15 cellular contexts compared by ENCODE assay signal in the genomic region with DNA sequence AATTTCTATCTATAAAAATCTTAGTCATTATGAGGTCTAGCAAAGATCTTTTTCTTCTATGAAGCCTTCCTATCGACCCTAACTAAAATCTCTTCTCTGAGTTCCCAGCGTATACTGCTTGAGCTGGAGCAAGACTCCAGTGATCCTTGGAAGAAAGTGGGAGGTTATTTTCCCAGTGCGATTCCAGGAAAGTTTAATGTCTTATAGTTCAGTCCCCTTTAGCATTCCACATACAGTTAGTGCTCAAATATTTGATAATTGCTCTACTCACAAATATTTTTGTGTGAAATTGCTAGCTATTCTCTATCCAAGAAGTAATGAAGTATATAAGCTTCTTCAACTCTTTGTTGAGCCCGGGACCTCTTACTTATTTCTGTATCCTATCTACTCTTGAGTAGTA. TPM values are rescaled to one million over a fixed set of nuclear protein-coding genes. Genes with fewer than 3 reads are reported as not detected.
DNase-seq lines count a peak whose midpoint lies in the region; ATAC-seq and TF ChIP-seq lines count a peak whose summit lies in the region.
"Had no signal": no experiment of that assay in that cellular context is flagged by ENCODE, and none has a peak within 500 bp of the region (broad histone marks: within the 10 kb centered on the region; RNA-seq: fewer than 3 reads in every experiment).

No MANE protein-coding gene starts in this region.

- H3K9me3 ChIP-seq in CD4-positive, alpha-beta T cell (ENCODE audit: control insufficient read depth, low read length): no peaks in the 10 kb centered on the region
- H3K9me3 ChIP-seq in T-helper 17 cell (ENCODE audit: control insufficient read depth, low read length, poor library complexity, severe bottlenecking) (no peaks in the 10 kb centered on the region), gastrocnemius medialis (no peaks in the 10 kb centered on the region)
- H3K9me3 ChIP-seq: Caco-2 had no signal

- TF ChIP-seq POLR2A in gastrocnemius medialis (IDR thresholded peaks at IDR 0.05): no peak

- no peaks in the 10 kb centered on the region for H3K27me3 Mint-ChIP-seq in CD4-positive, alpha-beta T cell
- H3K27me3 Mint-ChIP-seq in T-helper 17 cell: no peaks in the 10 kb centered on the region
- no peaks in the 10 kb centered on the region for H3K27me3 Mint-ChIP-seq in natural killer cell (ENCODE audit: low read depth in 2 of 2)
- peaks cover 4% of the 10 kb centered on the region for H3K27me3 Mint-ChIP-seq in endothelial cell (ENCODE audit: unreplicated experiment)

- no peaks in the 10 kb centered on the region for H3K27me3 ChIP-seq in CD4-positive, alpha-beta T cell (ENCODE audit: control insufficient read depth, insufficient read depth, low read length)
- no peaks in the 10 kb centered on the region for H3K27me3 ChIP-seq in gastrocnemius medialis

- no peak overlapping the region for H3K4me3 Mint-ChIP-seq in CD4-positive, alpha-beta T cell
- H3K4me3 Mint-ChIP-seq in T-helper 17 cell (peak overlapping the region; percentile 58), natural killer cell (no peak overlapping the region), endothelial cell (ENCODE audit: unreplicated experiment) (no peak overlapping the region)
- H3K4me3 Mint-ChIP-seq: CD8-positive, alpha-beta T cell; GM23338; H9 had no signal

- H3K9me3 Mint-ChIP-seq in CD4-positive, alpha-beta T cell: no peaks in the 10 kb centered on the region
- H3K9me3 Mint-ChIP-seq in natural killer cell (no peaks in the 10 kb centered on the region), endothelial cell (ENCODE audit: unreplicated experiment) (no peaks in the 10 kb centered on the region)
- H3K9me3 Mint-ChIP-seq: CD8-positive, alpha-beta T cell had no signal

- in situ Hi-C loops in gastrocnemius medialis (cut with MboI; ENCODE audit: low sequenced_read_pairs in 4 of 4): no loop called here

- H3K27ac ChIP-seq in CD4-positive, alpha-beta T cell (ENCODE audit: low read depth, low read length): no peak overlapping the region
- peak overlapping the region in 3 of 4 donors; percentile 16 to 44 (median 37) for H3K27ac ChIP-seq in gastrocnemius medialis

- peaks cover 0 to 6% of the 10 kb centered on the region in 2 donors for H3K36me3 ChIP-seq in gastrocnemius medialis

- DNase-seq in CD4-positive, alpha-beta T cell: no peak
- DNase-seq in T-helper 17 cell (no peak), gastrocnemius medialis (no peak), natural killer cell (no peak), endothelial cell (ENCODE audit: low spot score) (no peak), SW 1271 (lab: John Stamatoyannopoulos, UW) (no peak)
- DNase-seq: C1 segment of cervical spinal cord; Caco-2; CD8-positive, alpha-beta T cell; DMS79; EL; GDM1; H9 had no signal

- POLR2A ChIA-PET in CD4-positive, alpha-beta T cell (lab: Charles Lee): no interaction called here

- H3K4me1 Mint-ChIP-seq in CD4-positive, alpha-beta T cell (ENCODE audit: low read depth): peaks cover 72% of the 10 kb centered on the region
- H3K4me1 Mint-ChIP-seq in T-helper 17 cell (peaks cover 29% of the 10 kb centered on the region), natural killer cell (peaks cover 18 to 22% of the 10 kb centered on the region in 2 donors), endothelial cell (ENCODE audit: unreplicated experiment) (peaks cover 5% of the 10 kb centered on the region)
- H3K4me1 Mint-ChIP-seq: GM23338, H9 had no signal

- H3K4me1 ChIP-seq in gastrocnemius medialis: peaks cover 38 to 41% of the 10 kb centered on the region in 2 donors
- H3K4me1 ChIP-seq: Caco-2 had no signal

- intact Hi-C loops in CD4-positive, alpha-beta T cell (cut with DNase I, micrococcal nuclease): no loop called here
- intact Hi-C loops in gastrocnemius medialis (cut with DNase I; ENCODE audit: low total_unique reads): no loop called here
- intact Hi-C loops in natural killer cell (cut with micrococcal nuclease): no loop called here

- H3K4me3 ChIP-seq in gastrocnemius medialis: no peak overlapping the region
- H3K4me3 ChIP-seq: GM23338 had no signal

- TF ChIP-seq CTCF in CD4-positive, alpha-beta T cell (IDR thresholded peaks at IDR 0.05): no peak
- TF ChIP-seq CTCF in gastrocnemius medialis (IDR thresholded peaks at IDR 0.05 in 4 of 5, conservative IDR thresholded peaks at IDR 0.05 in 1 of 5) (no peak), natural killer cell (IDR thresholded peaks at IDR 0.05) (no peak), endothelial cell (IDR thresholded peaks at IDR 0.05; ENCODE audit: unreplicated experiment) (no peak)

- peaks cover 33% of the 10 kb centered on the region for H3K36me3 Mint-ChIP-seq in CD4-positive, alpha-beta T cell (ENCODE audit: low read depth)
- H3K36me3 Mint-ChIP-seq in T-helper 17 cell (ENCODE audit: low read depth) (peaks cover 5% of the 10 kb centered on the region), natural killer cell (no peaks in the 10 kb centered on the region), endothelial cell (ENCODE audit: low read depth, unreplicated experiment) (peaks cover 15% of the 10 kb centered on the region)

- peak overlapping the region; percentile 12 for H3K27ac Mint-ChIP-seq in CD4-positive, alpha-beta T cell
- H3K27ac Mint-ChIP-seq in T-helper 17 cell: peak overlapping the region; percentile 79
- H3K27ac Mint-ChIP-seq in natural killer cell: no peak overlapping the region
- no peak overlapping the region for H3K27ac Mint-ChIP-seq in endothelial cell (ENCODE audit: unreplicated experiment)
- H3K27ac Mint-ChIP-seq: CD8-positive, alpha-beta T cell; GM23338; H9 had no signal

- no peak for ATAC-seq in CD4-positive, alpha-beta T cell (ENCODE audit: poor library complexity)
- ATAC-seq in T-helper 17 cell (no peak), gastrocnemius medialis (no peak), natural killer cell (no peak)
- ATAC-seq: CD8-positive, alpha-beta T cell; GM23338; HCT116 had no signal

- CTCF ChIA-PET in CD4-positive, alpha-beta T cell (lab: Charles Lee): interaction anchor here (0.8 kb wide), 1 partner anchor 12 kb away, joined by 3 read pairs; no protein-coding TSS in a partner anchor

RNA-seq across cellular contexts. Expression of gene ZEB1, which starts 47.7 kb away (rescaled TPM):
- total RNA-seq in CD4-positive, alpha-beta T cell: 100 to 1,000 TPM; 132 to 134 TPM
- 10 to 100 TPM; 94.6 to 97.6 TPM for total RNA-seq in T-helper 17 cell
- total RNA-seq in gastrocnemius medialis: 100 to 1,000 TPM in 3 of 4 donors, 10 to 100 TPM in 1; 67.4 to 175 (median 137) TPM
- total RNA-seq in natural killer cell: 10 to 100 TPM; 29.3 to 30.6 (median 29.7) TPM
- 76.6 TPM for total RNA-seq in endothelial cell (ENCODE audit: unreplicated experiment)
- total RNA-seq: Caco-2 had no signal

Comparison
In these comparisons a context has a peak if more than half of its experiments do, and no peak if none do; other contexts are left out.
1. H3K27ac Mint-ChIP-seq: peak in CD4-positive, alpha-beta T cell (single experiment) and T-helper 17 cell (single experiment); none in natural killer cell (0 of 2) and endothelial cell (single experiment).